ENCODE assay signal across 30 cellular contexts in the genomic region with DNA sequence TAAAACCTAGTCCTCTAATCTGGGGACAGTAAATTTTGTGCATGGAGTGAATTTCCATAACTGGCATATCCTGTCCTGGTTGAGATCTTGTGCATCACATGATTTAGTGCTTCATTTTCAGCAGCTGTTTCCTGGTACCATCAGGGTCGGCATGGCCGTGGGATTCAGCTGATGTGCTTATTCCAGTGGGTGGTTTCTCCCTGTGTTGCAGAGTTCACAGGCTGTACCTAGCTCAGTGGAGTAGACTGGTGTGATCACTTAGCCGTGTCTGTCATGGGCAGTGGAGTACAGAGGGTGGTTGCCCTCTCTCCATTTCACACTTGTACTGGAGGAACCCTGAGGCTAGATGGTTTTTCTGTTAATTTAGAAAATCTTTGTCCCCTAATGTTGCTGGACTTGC.
DNase-seq lines count a peak whose midpoint lies in the region; ATAC-seq, FAIRE-seq and TF ChIP-seq lines count a peak whose summit lies in the region.
"Had no signal": no experiment of that assay in that cellular context is flagged by ENCODE, and none has a peak within 500 bp of the region (broad histone marks: within the 10 kb centered on the region; RNA-seq: fewer than 3 reads in every experiment).

No MANE protein-coding gene starts in this region.

- H3K36me3 ChIP-seq in GM23338 (ENCODE audit: insufficient read depth) (no peaks in the 10 kb centered on the region), kidney (ENCODE audit: control insufficient read depth in 1 of 2, insufficient read depth in 2 of 2, low read length in 2 of 2) (no peaks in the 10 kb centered on the region)
- H3K36me3 ChIP-seq: ascending aorta, cardiac muscle cell, esophagus squamous epithelium, left ventricle myocardium inferior, ovary, upper lobe of right lung had no signal

- no peaks in the 10 kb centered on the region for H3K9me3 Mint-ChIP-seq in GM23338
- H3K9me3 Mint-ChIP-seq: endodermal cell; natural killer cell treated with Interleukin-12 subunit alpha and Interleukin-12 subunit beta and Interleukin-15 and Interleukin-18, amount 100 ng/mL, for 72 hours had no signal

- H3K9me2 ChIP-seq in GM23338 (ENCODE audit: insufficient read depth): no peaks in the 10 kb centered on the region

- no peak overlapping the region for H3K27ac ChIP-seq in GM23338 (ENCODE audit: low read depth)
- H3K27ac ChIP-seq in kidney (ENCODE audit: low read depth in 2 of 2, low read length in 2 of 2): peak overlapping the region in 1 of 2 donors; percentile 52
- H3K27ac ChIP-seq: cardiac muscle cell, esophagus squamous epithelium, left ventricle myocardium inferior, ovary, RWPE1, SK-N-MC, upper lobe of right lung had no signal

- DNase-seq in GM23338 (ENCODE audit: low spot score) (no peak), NCI-H69 (lab: John Stamatoyannopoulos, UW) (peak; percentile 43), kidney (peak; percentile 75), sciatic nerve (ENCODE audit: low spot score) (no peak), NCI-H2171 treated with DMSO at 0.1 percent for 48 hours (lab: John Stamatoyannopoulos, UW) (no peak)
- no peak for DNase-seq in activated naive CD4-positive, alpha-beta T cell treated with anti-CD3 and anti-CD28 coated beads, Interleukin-2, amount 50 U/mL, for 16 hours
- DNase-seq: activated CD4-positive, alpha-beta memory T cell treated with anti-CD3 and anti-CD28 coated beads for 36 hours; activated CD4-positive, CD25-positive, alpha-beta regulatory T cell treated with anti-CD3 and anti-CD28 coated beads, Interleukin-2, amount 50 U/mL, for 72 hours; activated CD8-positive, alpha-beta memory T cell treated with anti-CD3 and anti-CD28 coated beads, Interleukin-2, amount 50 U/mL, for 48 hours; C1 segment of cervical spinal cord; endodermal cell; esophagus squamous epithelium; foreskin melanocyte; GOT3; left ventricle myocardium inferior; NCI-H1092; NCI-H187; NCI-H774; ovary; stimulated activated CD4-positive, alpha-beta T cell treated with anti-CD3 and anti-CD28 coated beads, Interleukin-2, amount 100 ng/mL, for 48 hours; upper lobe of right lung had no signal

- H4K20me1 ChIP-seq in GM23338 (replicated peaks; ENCODE audit: insufficient read depth): peaks cover 13% of the 10 kb centered on the region

- H3K4me1 ChIP-seq in GM23338 (ENCODE audit: insufficient read depth) (peaks cover 24% of the 10 kb centered on the region), kidney (ENCODE audit: control insufficient read depth in 1 of 2, insufficient read depth in 1 of 2, low read depth in 1 of 2, low read length in 2 of 2) (peaks cover 8 to 12% of the 10 kb centered on the region in 2 donors)

- intact Hi-C loops in kidney (cut with DNase I) (no loop called here), sciatic nerve (cut with DNase I) (no loop called here)

- H3K9ac ChIP-seq in kidney (ENCODE audit: low read length in 2 of 2): peak overlapping the region in 1 of 2 donors; percentile 17

- H3K36me3 Mint-ChIP-seq in GM23338 (ENCODE audit: low read depth): no peaks in the 10 kb centered on the region
- H3K36me3 Mint-ChIP-seq: activated CD4-positive, alpha-beta memory T cell treated with anti-CD3 and anti-CD28 coated beads for 36 hours; activated naive CD8-positive, alpha-beta T cell; natural killer cell treated with Interleukin-12 subunit alpha and Interleukin-12 subunit beta and Interleukin-15 and Interleukin-18, amount 100 ng/mL, for 72 hours had no signal

- H3K27me3 ChIP-seq in GM23338 (ENCODE audit: insufficient read depth): no peaks in the 10 kb centered on the region
- H3K27me3 ChIP-seq: ascending aorta, cardiac muscle cell, esophagus squamous epithelium, ovary, upper lobe of right lung had no signal

- ATAC-seq in GM23338: peak; percentile 54
- peak; percentile 38 for ATAC-seq in sciatic nerve
- ATAC-seq in HG03196 (IDR thresholded peaks at IDR 0.05; ENCODE audit: unreplicated experiment): no peak
- ATAC-seq: natural killer cell treated with Interleukin-12 subunit alpha and Interleukin-12 subunit beta and Interleukin-15 and Interleukin-18, amount 100 ng/mL, for 72 hours; upper lobe of right lung had no signal

- no peak for FAIRE-seq in kidney (lab: Jason Lieb, UNC)
- FAIRE-seq: D721Med had no signal

- H3K4me2 ChIP-seq in GM23338: no peak overlapping the region

- H3K4me3 ChIP-seq in GM23338 (no peak overlapping the region), kidney (ENCODE audit: low read length in 2 of 2) (peak overlapping the region in 1 of 2 donors; percentile 12)
- H3K4me3 ChIP-seq: ascending aorta, cardiac muscle cell, coronary artery, esophagus squamous epithelium, left ventricle myocardium inferior, ovary, SK-N-MC, upper lobe of right lung had no signal

- H3K27ac Mint-ChIP-seq in GM23338: no peak overlapping the region
- H3K27ac Mint-ChIP-seq: activated CD4-positive, alpha-beta memory T cell treated with anti-CD3 and anti-CD28 coated beads for 36 hours; activated naive CD8-positive, alpha-beta T cell; endodermal cell; natural killer cell treated with Interleukin-12 subunit alpha and Interleukin-12 subunit beta and Interleukin-15 and Interleukin-18, amount 100 ng/mL, for 72 hours had no signal

- no peak overlapping the region for H3K4me3 Mint-ChIP-seq in GM23338
- H3K4me3 Mint-ChIP-seq: activated CD4-positive, alpha-beta memory T cell treated with anti-CD3 and anti-CD28 coated beads for 36 hours; activated naive CD8-positive, alpha-beta T cell; endodermal cell; natural killer cell treated with Interleukin-12 subunit alpha and Interleukin-12 subunit beta and Interleukin-15 and Interleukin-18, amount 100 ng/mL, for 72 hours had no signal

- H3K9me3 ChIP-seq in kidney (ENCODE audit: control insufficient read depth in 1 of 2, low read length in 2 of 2): no peaks in the 10 kb centered on the region
- H3K9me3 ChIP-seq: ascending aorta, esophagus squamous epithelium, left ventricle myocardium inferior, ovary, upper lobe of right lung had no signal

- no peaks in the 10 kb centered on the region for H3F3A ChIP-seq in GM23338 (replicated peaks; ENCODE audit: low read depth)

- H3K79me2 ChIP-seq in GM23338 (replicated peaks; ENCODE audit: insufficient read depth): peaks cover 100% of the 10 kb centered on the region

- TF ChIP-seq CTCF in GM23338 (conservative IDR thresholded peaks at IDR 0.05; ENCODE audit: low read depth in 2 of 2) (no peak), kidney (IDR thresholded peaks at IDR 0.05; ENCODE audit: borderline replicate concordance, extremely low read depth, insufficient read depth) (no peak)

- H3K27me3 Mint-ChIP-seq in GM23338 (ENCODE audit: insufficient read depth, low read depth, poor library complexity): peaks cover 2% of the 10 kb centered on the region
- H3K27me3 Mint-ChIP-seq: activated CD4-positive, alpha-beta memory T cell treated with anti-CD3 and anti-CD28 coated beads for 36 hours had no signal

- H2AFZ ChIP-seq in GM23338: no peak overlapping the region

- H3K4me1 Mint-ChIP-seq in GM23338: peaks cover 41% of the 10 kb centered on the region

TF ChIP-seq in GM23338, 12 proteins besides CTCF, POLR2A, EP300 and RAD21 (continues in another document):
- no peak for TF ChIP-seq EZH2 (IDR thresholded peaks at IDR 0.05; ENCODE audit: low read depth, unreplicated experiment)
- TF ChIP-seq ZNF331 (CRISPR knock-in tag; IDR thresholded peaks at IDR 0.05; ENCODE audit: low read depth): no peak
- TF ChIP-seq, protein P1, sequence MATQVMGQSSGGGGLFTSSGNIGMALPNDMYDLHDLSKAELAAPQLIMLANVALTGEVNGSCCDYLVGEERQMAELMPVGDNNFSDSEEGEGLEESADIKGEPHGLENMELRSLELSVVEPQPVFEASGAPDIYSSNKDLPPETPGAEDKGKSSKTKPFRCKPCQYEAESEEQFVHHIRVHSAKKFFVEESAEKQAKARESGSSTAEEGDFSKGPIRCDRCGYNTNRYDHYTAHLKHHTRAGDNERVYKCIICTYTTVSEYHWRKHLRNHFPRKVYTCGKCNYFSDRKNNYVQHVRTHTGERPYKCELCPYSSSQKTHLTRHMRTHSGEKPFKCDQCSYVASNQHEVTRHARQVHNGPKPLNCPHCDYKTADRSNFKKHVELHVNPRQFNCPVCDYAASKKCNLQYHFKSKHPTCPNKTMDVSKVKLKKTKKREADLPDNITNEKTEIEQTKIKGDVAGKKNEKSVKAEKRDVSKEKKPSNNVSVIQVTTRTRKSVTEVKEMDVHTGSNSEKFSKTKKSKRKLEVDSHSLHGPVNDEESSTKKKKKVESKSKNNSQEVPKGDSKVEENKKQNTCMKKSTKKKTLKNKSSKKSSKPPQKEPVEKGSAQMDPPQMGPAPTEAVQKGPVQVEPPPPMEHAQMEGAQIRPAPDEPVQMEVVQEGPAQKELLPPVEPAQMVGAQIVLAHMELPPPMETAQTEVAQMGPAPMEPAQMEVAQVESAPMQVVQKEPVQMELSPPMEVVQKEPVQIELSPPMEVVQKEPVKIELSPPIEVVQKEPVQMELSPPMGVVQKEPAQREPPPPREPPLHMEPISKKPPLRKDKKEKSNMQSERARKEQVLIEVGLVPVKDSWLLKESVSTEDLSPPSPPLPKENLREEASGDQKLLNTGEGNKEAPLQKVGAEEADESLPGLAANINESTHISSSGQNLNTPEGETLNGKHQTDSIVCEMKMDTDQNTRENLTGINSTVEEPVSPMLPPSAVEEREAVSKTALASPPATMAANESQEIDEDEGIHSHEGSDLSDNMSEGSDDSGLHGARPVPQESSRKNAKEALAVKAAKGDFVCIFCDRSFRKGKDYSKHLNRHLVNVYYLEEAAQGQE (IDR thresholded peaks at IDR 0.05; ENCODE audit: unreplicated experiment): no peak
- TF ChIP-seq ZNF114 (CRISPR knock-in tag; IDR thresholded peaks at IDR 0.05): no peak
- no peak for TF ChIP-seq STAT1 (IDR thresholded peaks at IDR 0.05; ENCODE audit: unreplicated experiment)
- no peak for TF ChIP-seq NANOG (IDR thresholded peaks at IDR 0.05; ENCODE audit: borderline replicate concordance)
- TF ChIP-seq POLR2AphosphoS5 (IDR thresholded peaks at IDR 0.05; ENCODE audit: low read depth): no peak
- no peak for TF ChIP-seq JUNB (IDR thresholded peaks at IDR 0.05; ENCODE audit: unreplicated experiment)
- no peak for TF ChIP-seq CREB1 (CRISPR knock-in tag; IDR thresholded peaks at IDR 0.05; ENCODE audit: low read depth)

Comparison
In these comparisons a context has a peak if more than half of its experiments do, and no peak if none do; other contexts are left out.
1. DNase-seq: peak in NCI-H69 (single experiment) and kidney (single experiment); none in GM23338 (single experiment), sciatic nerve (single experiment), activated naive CD4-positive, alpha-beta T cell treated with anti-CD3 and anti-CD28 coated beads, Interleukin-2, amount 50 U/mL, for 16 hours (single experiment) and NCI-H2171 treated with DMSO at 0.1 percent for 48 hours (single experiment).